In genomic region chr15:61798631-61799030, GRCh38 we compare ENCODE assay signal across 32 cellular contexts.
"Had no signal": no experiment of that assay in that cellular context is flagged by ENCODE, and none has a peak within 500 bp of the region (broad histone marks: within the 10 kb centered on the region; RNA-seq: fewer than 3 reads in every experiment).

No MANE protein-coding gene starts in this region.

- H3K9me3 ChIP-seq: Peyer's patch, SJSA1, SK-N-SH had no signal

- H3K27me3 ChIP-seq: MG63, Peyer's patch, SJSA1 had no signal

- H3K4me3 ChIP-seq: MG63, PC-9, Peyer's patch, SJSA1 had no signal

- H3K9ac ChIP-seq: SK-N-SH had no signal

- H2AFZ ChIP-seq: PC-9 had no signal

- H3K36me3 ChIP-seq: MG63, Peyer's patch, SJSA1 had no signal

- H3K27ac ChIP-seq: PC-9, Peyer's patch, SJSA1 had no signal

- DNase-seq: Kasumi-1, KG1, MG63, NCI-H1048, NCI-H1092 treated with DMSO at 0.1 percent for 48 hours, NCI-H1105 treated with DMSO at 0.1 percent for 48 hours, NCI-H1417, NCI-H1436, NCI-H146, NCI-H1694, NCI-H187, NCI-H1930, NCI-H2029 treated with DMSO at 0.1 percent for 48 hours, NCI-H2081 treated with DMSO at 0.1 percent for 48 hours, NCI-H2107, NCI-H2171, NCI-H226, NCI-H446 treated with DMSO at 0.1 percent for 48 hours, NCI-H510A, NCI-H524, NCI-H526, NCI-H69, NCI-H748 treated with DMSO at 0.1 percent for 48 hours, NCI-H82, PC-9, Peyer's patch, Right ventricle myocardium superior, RPMI8226, SHP77 treated with DMSO at 0.1 percent for 48 hours, SK-N-SH, SW 1271 had no signal

- H3K9me2 ChIP-seq: SK-N-SH had no signal

- H3K4me2 ChIP-seq: PC-9, SK-N-SH had no signal

- H3K4me1 ChIP-seq: Peyer's patch, SJSA1 had no signal
